Comparison of ENCODE assay signal across 21 cellular contexts in genomic region chr10:121654021-121654545, GRCh38. TPM values are rescaled to one million over a fixed set of nuclear protein-coding genes. Genes with fewer than 3 reads are reported as not detected.
DNase-seq lines count a peak whose midpoint lies in the region; ATAC-seq and TF ChIP-seq lines count a peak whose summit lies in the region.
"Had no signal": no experiment of that assay in that cellular context is flagged by ENCODE, and none has a peak within 500 bp of the region (broad histone marks: within the 10 kb centered on the region; RNA-seq: fewer than 3 reads in every experiment).

No MANE protein-coding gene starts in this region.

- ATAC-seq in sciatic nerve, result no peak
- ATAC-seq: HCT116 had no signal

- CTCF ChIA-PET in HEK293T (lab: Yijun Ruan, JAX), result interaction anchor here (0.6 to 1.4 kb wide), 6 partner anchors 9 to 1104 kb away, joined by 3 to 6 read pairs (median 3); no protein-coding TSS in a partner anchor

- intact Hi-C loops in sciatic nerve (cut with DNase I), result no loop called here

- peak in 2 of 3 experiments; percentile 7 to 87 for DNase-seq in NCI-H1417 (lab: John Stamatoyannopoulos, UW)
- DNase-seq in NCI-H1417 treated with DMSO at 0.1 percent for 48 hours (lab: John Stamatoyannopoulos, UW), result no peak
- no peak for DNase-seq in HEK293T (ENCODE audit: extremely low spot score)
- DNase-seq in NCI-H345 (lab: John Stamatoyannopoulos, UW), result peak; percentile 89
- peak; percentile 6 for DNase-seq in mesenteric fat pad (ENCODE audit: low spot score)
- no peak for DNase-seq in sciatic nerve (ENCODE audit: low spot score)
- DNase-seq in LoVo (ENCODE audit: low spot score), result no peak
- no peak for DNase-seq in foreskin fibroblast
- DNase-seq: 8988T; BE2C; Caco-2; CD4-positive, CD25-positive, alpha-beta regulatory T cell; GOT3; NCI-H1105 treated with DMSO at 0.1 percent for 48 hours; NCI-H2081; NCI-H226; NCI-H774; SHP77; SK-N-SH had no signal

- H3K4me3 ChIP-seq in foreskin fibroblast (ENCODE audit: low read depth in 1 of 2, low read length in 2 of 2), result no peak overlapping the region

- POLR2A ChIA-PET in HEK293T (lab: Yijun Ruan, JAX), result interaction anchor here (0.9 kb wide), 1 partner anchor 10 kb away, joined by 3 read pairs; no protein-coding TSS in a partner anchor

- TF ChIP-seq CTCF in foreskin fibroblast (IDR thresholded peaks at IDR 0.05; ENCODE audit: low read depth, low read length), result no peak

TF ChIP-seq in HEK293T, 16 proteins besides CTCF, POLR2A, EP300 and RAD21:
- TF ChIP-seq ARNT (IDR thresholded peaks at IDR 0.05) (no peak), L3MBTL2 (conservative IDR thresholded peaks at IDR 0.05) (0 out of 2 replicates have a peak, but pooled peaks have one; percentile 2)

RNA-seq across cellular contexts. Expression of gene FGFR2, which starts 55.8 kb away (rescaled TPM):
- total RNA-seq in mesenteric fat pad, result 1.4 TPM
- 10.8 TPM for total RNA-seq in sciatic nerve
- total RNA-seq: LHCN-M2 had no signal

Comparison
In these comparisons a context has a peak if more than half of its experiments do, and no peak if none do; other contexts are left out.
1. DNase-seq: peak in NCI-H1417 (2 of 3), NCI-H345 (single experiment) and mesenteric fat pad (single experiment); none in NCI-H1417 treated with DMSO at 0.1 percent for 48 hours (single experiment), HEK293T (single experiment), sciatic nerve (single experiment), LoVo (single experiment) and foreskin fibroblast (0 of 2).